9 cellular contexts compared by ENCODE assay signal in genomic region chr5:41695920-41696582, GRCh38.
A peak's percentile ranks its signal among the peaks of the same experiment; 100 is the strongest.
DNase-seq lines count a peak whose midpoint lies in the region; ATAC-seq, FAIRE-seq and TF ChIP-seq lines count a peak whose summit lies in the region.
"Had no signal": no experiment of that assay in that cellular context is flagged by ENCODE, and none has a peak within 500 bp of the region (broad histone marks: within the 10 kb centered on the region; RNA-seq: fewer than 3 reads in every experiment).

No MANE protein-coding gene starts in this region.

- H3K4me2 ChIP-seq in OCI-LY1 (ENCODE audit: low read length), result no peak overlapping the region

- no peaks in the 10 kb centered on the region for H3K79me2 ChIP-seq in OCI-LY1 (ENCODE audit: insufficient read depth, low read length)

- no peak for DNase-seq in GM18507 (ENCODE audit: extremely low spot score, insufficient read length, low read depth)
- DNase-seq in left colon, result no peak
- DNase-seq in hypothalamus (lab: John Stamatoyannopoulos, UW), result no peak
- DNase-seq in small intestine, result no peak
- no peak for DNase-seq in GOT3 (lab: John Stamatoyannopoulos, UW)
- DNase-seq in effector memory CD8-positive, alpha-beta T cell, result no peak
- DNase-seq: NCI-H526 treated with DMSO at 0.1 percent for 48 hours had no signal

- no peak overlapping the region for H3K4me3 ChIP-seq in OCI-LY1 (ENCODE audit: low read depth, low read length, poor library complexity, severe bottlenecking)
- no peak overlapping the region for H3K4me3 ChIP-seq in small intestine (ENCODE audit: low read depth in 1 of 2, low read length in 2 of 2)

- H3K4me1 ChIP-seq in OCI-LY1 (ENCODE audit: insufficient read depth, low read length, severe bottlenecking), result no peaks in the 10 kb centered on the region
- H3K4me1 ChIP-seq in small intestine (ENCODE audit: control insufficient read depth in 2 of 2, insufficient read depth in 1 of 2, low read depth in 1 of 2, low read length in 1 of 2), result no peaks in the 10 kb centered on the region

- no peak overlapping the region for H3K27ac Mint-ChIP-seq in effector memory CD8-positive, alpha-beta T cell

- no peaks in the 10 kb centered on the region for H3K36me3 Mint-ChIP-seq in effector memory CD8-positive, alpha-beta T cell (ENCODE audit: insufficient read depth)

- H3K9me2 ChIP-seq in OCI-LY1 (ENCODE audit: low read depth, low read length), result no peaks in the 10 kb centered on the region

- H3K9me3 ChIP-seq in OCI-LY1 (ENCODE audit: low read length) (no peaks in the 10 kb centered on the region), small intestine (ENCODE audit: control insufficient read depth, low read depth) (no peaks in the 10 kb centered on the region)

- intact Hi-C loops in left colon (cut with DNase I, micrococcal nuclease), result no loop called here

- H3K4me3 Mint-ChIP-seq in effector memory CD8-positive, alpha-beta T cell, result no peak overlapping the region

- peak; percentile 78 for ATAC-seq in GM21723 (IDR thresholded peaks at IDR 0.05; ENCODE audit: unreplicated experiment)
- ATAC-seq in left colon, result peak; percentile 49
- no peak for ATAC-seq in effector memory CD8-positive, alpha-beta T cell (replicated peaks)

- TF ChIP-seq CTCF in OCI-LY1 (IDR thresholded peaks at IDR 0.05; ENCODE audit: low read length), result peak; percentile 56

- H3K9ac ChIP-seq in OCI-LY1 (ENCODE audit: low read length), result no peak overlapping the region

- no peaks in the 10 kb centered on the region for H3F3A ChIP-seq in OCI-LY1 (ENCODE audit: insufficient read depth, low read length)

- H3K27me3 ChIP-seq in OCI-LY1 (ENCODE audit: insufficient read depth, low read length) (no peaks in the 10 kb centered on the region), small intestine (ENCODE audit: control insufficient read depth in 2 of 2, insufficient read depth in 2 of 2, low read length in 2 of 2) (no peaks in the 10 kb centered on the region)

- H3K4me1 Mint-ChIP-seq in effector memory CD8-positive, alpha-beta T cell (ENCODE audit: low read depth in 2 of 2), result no peaks in the 10 kb centered on the region

- H4K20me1 ChIP-seq in OCI-LY1 (ENCODE audit: insufficient read depth, low read length), result no peaks in the 10 kb centered on the region

- no peak overlapping the region for H2AFZ ChIP-seq in OCI-LY1 (ENCODE audit: low read length)

- FAIRE-seq in GM18507 (lab: Jason Lieb, UNC) (peak; percentile 63), small intestine (lab: Jason Lieb, UNC) (no peak)

- H3K36me3 ChIP-seq in OCI-LY1 (ENCODE audit: insufficient read depth, low read length), result no peaks in the 10 kb centered on the region
- no peaks in the 10 kb centered on the region for H3K36me3 ChIP-seq in small intestine (ENCODE audit: control insufficient read depth in 2 of 2, insufficient read depth in 2 of 2, low read length in 2 of 2)

- H3K27me3 Mint-ChIP-seq in effector memory CD8-positive, alpha-beta T cell, result peaks cover 22 to 28% of the 10 kb centered on the region in 2 donors

- WGBS in small intestine, 3 donors, result 80 to 83% (median 80%) methylated on average over 3 of the region's 3 CpGs

- no peak overlapping the region for H3K27ac ChIP-seq in OCI-LY1 (ENCODE audit: low read depth, low read length, poor library complexity, severe bottlenecking)
- no peak overlapping the region for H3K27ac ChIP-seq in small intestine (ENCODE audit: low read depth in 1 of 2, low read length in 1 of 2)

- H3K9me3 Mint-ChIP-seq in effector memory CD8-positive, alpha-beta T cell, result no peaks in the 10 kb centered on the region
